Comparison of ENCODE assay signal across 14 cellular contexts in genomic region chr9:83714316-83714715, GRCh38. TPM values are rescaled to one million over a fixed set of nuclear protein-coding genes. Genes with fewer than 3 reads are reported as not detected.
DNase-seq lines count a peak whose midpoint lies in the region; ATAC-seq, FAIRE-seq and TF ChIP-seq lines count a peak whose summit lies in the region.
"Had no signal": no experiment of that assay in that cellular context is flagged by ENCODE, and none has a peak within 500 bp of the region (broad histone marks: within the 10 kb centered on the region; RNA-seq: fewer than 3 reads in every experiment).

No MANE protein-coding gene starts in this region.

- no peak overlapping the region for H3K4me3 Mint-ChIP-seq in astrocyte (ENCODE audit: unreplicated experiment)
- H3K4me3 Mint-ChIP-seq in neural progenitor cell = no peak overlapping the region
- H3K4me3 Mint-ChIP-seq: activated naive CD8-positive, alpha-beta T cell treated with anti-CD3 and anti-CD28 coated beads for 36 hours; T-helper 1 cell treated with Interleukin-12 subunit alpha and Interleukin-12 subunit beta and Interleukin-4 antibody, amounts not matched to agents 30 μg/mL and 1 μg/mL, for 36 hours had no signal

- no peak for TF ChIP-seq POLR2A in lower leg skin (IDR thresholded peaks at IDR 0.05)

- H3K4me1 ChIP-seq in astrocyte (ENCODE audit: insufficient read depth, low read length) = no peaks in the 10 kb centered on the region
- H3K4me1 ChIP-seq in neural progenitor cell = no peaks in the 10 kb centered on the region
- H3K4me1 ChIP-seq: upper lobe of left lung had no signal

- no peaks in the 10 kb centered on the region for H3K4me1 Mint-ChIP-seq in astrocyte (ENCODE audit: low read depth, unreplicated experiment)
- no peaks in the 10 kb centered on the region for H3K4me1 Mint-ChIP-seq in neural progenitor cell

- no peaks in the 10 kb centered on the region for H3K9me3 ChIP-seq in astrocyte (ENCODE audit: insufficient read depth, low read depth, low read length)
- H3K9me3 ChIP-seq in neural progenitor cell (ENCODE audit: low read depth) = no peaks in the 10 kb centered on the region
- H3K9me3 ChIP-seq: upper lobe of left lung had no signal

- ATAC-seq in GM21576 (IDR thresholded peaks at IDR 0.05; ENCODE audit: unreplicated experiment) (no peak), HG02763 (IDR thresholded peaks at IDR 0.05; ENCODE audit: unreplicated experiment) (no peak)

- H2AFZ ChIP-seq in astrocyte (ENCODE audit: low read depth, low read length) (no peak overlapping the region), neural progenitor cell (replicated peaks) (no peak overlapping the region)

- H3K9me3 Mint-ChIP-seq in astrocyte (ENCODE audit: unreplicated experiment) (peaks cover 4% of the 10 kb centered on the region), neural progenitor cell (peaks cover 3% of the 10 kb centered on the region)
- H3K9me3 Mint-ChIP-seq: T-helper 1 cell treated with Interleukin-12 subunit alpha and Interleukin-12 subunit beta and Interleukin-4 antibody, amounts not matched to agents 30 μg/mL and 1 μg/mL, for 36 hours had no signal

- H3K79me2 ChIP-seq in astrocyte (ENCODE audit: insufficient read depth, low read length) (peaks cover 3% of the 10 kb centered on the region), neural progenitor cell (ENCODE audit: low read depth) (peaks cover under 1% of the 10 kb centered on the region)

- H3K4me3 ChIP-seq in HL-60 (replicated peaks; ENCODE audit: insufficient read depth, low read length) = no peak overlapping the region
- no peak overlapping the region for H3K4me3 ChIP-seq in astrocyte (ENCODE audit: insufficient read depth, low read depth, low read length)
- H3K4me3 ChIP-seq in neural progenitor cell = no peak overlapping the region
- no peak overlapping the region for H3K4me3 ChIP-seq in lower leg skin (ENCODE audit: low read depth, poor library complexity, severe bottlenecking)
- H3K4me3 ChIP-seq: skin epidermis, upper lobe of left lung had no signal

- H3K9ac ChIP-seq in astrocyte (ENCODE audit: low read length) (no peak overlapping the region), neural progenitor cell (no peak overlapping the region)

- H3F3A ChIP-seq in neural progenitor cell (ENCODE audit: low read depth) = no peaks in the 10 kb centered on the region

- H3K27me3 Mint-ChIP-seq in astrocyte (ENCODE audit: low read depth, unreplicated experiment) (no peaks in the 10 kb centered on the region), neural progenitor cell (ENCODE audit: insufficient read depth, low read depth) (no peaks in the 10 kb centered on the region)
- H3K27me3 Mint-ChIP-seq: activated naive CD8-positive, alpha-beta T cell treated with anti-CD3 and anti-CD28 coated beads for 36 hours had no signal

- H3K36me3 Mint-ChIP-seq in astrocyte (ENCODE audit: low read depth, unreplicated experiment) = no peaks in the 10 kb centered on the region
- H3K36me3 Mint-ChIP-seq in neural progenitor cell = no peaks in the 10 kb centered on the region
- H3K36me3 Mint-ChIP-seq: activated naive CD8-positive, alpha-beta T cell treated with anti-CD3 and anti-CD28 coated beads for 36 hours had no signal

- H3K27me3 ChIP-seq in HL-60 (ENCODE audit: insufficient read depth, poor library complexity, severe bottlenecking) = no peaks in the 10 kb centered on the region
- H3K27me3 ChIP-seq in astrocyte (ENCODE audit: insufficient read depth, low read length) = no peaks in the 10 kb centered on the region
- no peaks in the 10 kb centered on the region for H3K27me3 ChIP-seq in neural progenitor cell
- H3K27me3 ChIP-seq: upper lobe of left lung had no signal

- FAIRE-seq in astrocyte (lab: Jason Lieb, UNC) = no peak

- H3K36me3 ChIP-seq in astrocyte (ENCODE audit: insufficient read depth, low read length) (no peaks in the 10 kb centered on the region), neural progenitor cell (no peaks in the 10 kb centered on the region)
- H3K36me3 ChIP-seq: upper lobe of left lung had no signal

- WGBS in lower leg skin, 2 donors = 74 to 82% methylated on average over 3 of the region's 3 CpGs

- H4K20me1 ChIP-seq in astrocyte (ENCODE audit: insufficient read depth, low read length) = no peaks in the 10 kb centered on the region
- no peaks in the 10 kb centered on the region for H4K20me1 ChIP-seq in neural progenitor cell (ENCODE audit: low read depth)

- DNase-seq in DMS 273 (lab: John Stamatoyannopoulos, UW; ENCODE audit: unreplicated experiment) = peak; percentile 17
- no peak for DNase-seq in DMS 273 treated with DMSO at 0.1 percent for 48 hours (lab: John Stamatoyannopoulos, UW)
- peak; percentile 27 to 74 for DNase-seq in HL-60 (ENCODE audit: low read depth in 1 of 2, low spot score in 1 of 2)
- DNase-seq in astrocyte (ENCODE audit: low read depth) = no peak
- DNase-seq in neural progenitor cell (ENCODE audit: low spot score) = no peak
- DNase-seq in lower leg skin (ENCODE audit: low spot score in 2 of 2) = no peak
- DNase-seq: 8988T; activated naive CD8-positive, alpha-beta T cell treated with anti-CD3 and anti-CD28 coated beads for 36 hours; NCI-H1417; upper lobe of left lung had no signal

- TF ChIP-seq CTCF in HL-60 (IDR thresholded peaks at IDR 0.05; ENCODE audit: insufficient read depth, low read length) = peak; percentile 22
- peak; percentile 23 for TF ChIP-seq CTCF in astrocyte (IDR thresholded peaks at IDR 0.05; ENCODE audit: insufficient read depth, low read depth, low read length)
- TF ChIP-seq CTCF in neural progenitor cell (IDR thresholded peaks at IDR 0.05) = peak; percentile 27
- no peak for TF ChIP-seq CTCF in lower leg skin (IDR thresholded peaks at IDR 0.05)

- intact Hi-C loops in lower leg skin (cut with DNase I; ENCODE audit: low total_unique reads) = no loop called here

- H3K27ac Mint-ChIP-seq in astrocyte (ENCODE audit: unreplicated experiment) (no peak overlapping the region), neural progenitor cell (no peak overlapping the region)
- H3K27ac Mint-ChIP-seq: activated naive CD8-positive, alpha-beta T cell treated with anti-CD3 and anti-CD28 coated beads for 36 hours; T-helper 1 cell treated with Interleukin-12 subunit alpha and Interleukin-12 subunit beta and Interleukin-4 antibody, amounts not matched to agents 30 μg/mL and 1 μg/mL, for 36 hours had no signal

- H3K27ac ChIP-seq in HL-60 (replicated peaks) (no peak overlapping the region), astrocyte (ENCODE audit: low read depth, low read length) (no peak overlapping the region), neural progenitor cell (no peak overlapping the region)
- H3K27ac ChIP-seq: skin epidermis, upper lobe of left lung had no signal

- H3K4me2 ChIP-seq in astrocyte (ENCODE audit: low read length) = no peak overlapping the region
- H3K4me2 ChIP-seq in neural progenitor cell = no peak overlapping the region

RNA-seq across cellular contexts. Expression of gene UBQLN1, which starts 6.6 kb away (rescaled TPM):
- 99.3 and 102 TPM in 2 replicates for total RNA-seq in astrocyte
- 130 and 143 TPM in 2 replicates for total RNA-seq in neural progenitor cell (ENCODE audit: low replicate concordance)
- 100 to 1,000 TPM in 2 of 4 donors, 10 to 100 TPM in 2; 92.7 to 120 (median 101) TPM for total RNA-seq in lower leg skin

Comparison
In these comparisons a context has a peak if more than half of its experiments do, and no peak if none do; other contexts are left out.
1. DNase-seq: peak in DMS 273 (single experiment) and HL-60 (2 of 2); none in DMS 273 treated with DMSO at 0.1 percent for 48 hours (single experiment), astrocyte (single experiment), neural progenitor cell (single experiment) and lower leg skin (0 of 2).
2. CTCF ChIP-seq: peak in HL-60 (single experiment), astrocyte (single experiment) and neural progenitor cell (single experiment); none in lower leg skin (0 of 3).